35 cellular contexts compared by ENCODE assay signal in genomic region chr10:12791728-12792127, GRCh38.
"Had no signal": no experiment of that assay in that cellular context is flagged by ENCODE, and none has a peak within 500 bp of the region (broad histone marks: within the 10 kb centered on the region; RNA-seq: fewer than 3 reads in every experiment).

No MANE protein-coding gene starts in this region.

- DNase-seq: Karpas-422, Kasumi-1, MG63, MM.1S, MV-4-11, NCI-H1048, NCI-H1092, NCI-H1092 treated with DMSO at 0.1 percent for 48 hours, NCI-H1105, NCI-H1105 treated with DMSO at 0.1 percent for 48 hours, NCI-H1417, NCI-H1417 treated with DMSO at 0.1 percent for 48 hours, NCI-H1436, NCI-H1436 treated with DMSO at 0.1 percent for 48 hours, NCI-H146, NCI-H1694, NCI-H1694 treated with DMSO at 0.1 percent for 48 hours, NCI-H187, NCI-H187 treated with DMSO at 0.1 percent for 48 hours, NCI-H1930, NCI-H2029, NCI-H2029 treated with DMSO at 0.1 percent for 48 hours, NCI-H2081, NCI-H2081 treated with DMSO at 0.1 percent for 48 hours, NCI-H2107, NCI-H2171, NCI-H2171 treated with DMSO at 0.1 percent for 48 hours, NCI-H2227 treated with DMSO at 0.1 percent for 48 hours, NCI-H226, NCI-H345, NCI-H446, NCI-H446 treated with DMSO at 0.1 percent for 48 hours, NCI-H510A, NCI-H510A treated with DMSO at 0.1 percent for 48 hours, NCI-H524 had no signal

- H3K4me3 ChIP-seq: MG63 had no signal

- H3K36me3 ChIP-seq: MG63 had no signal

- H3K27me3 ChIP-seq: MG63 had no signal
